1 cellular context compared by ENCODE assay signal in the genomic region with DNA sequence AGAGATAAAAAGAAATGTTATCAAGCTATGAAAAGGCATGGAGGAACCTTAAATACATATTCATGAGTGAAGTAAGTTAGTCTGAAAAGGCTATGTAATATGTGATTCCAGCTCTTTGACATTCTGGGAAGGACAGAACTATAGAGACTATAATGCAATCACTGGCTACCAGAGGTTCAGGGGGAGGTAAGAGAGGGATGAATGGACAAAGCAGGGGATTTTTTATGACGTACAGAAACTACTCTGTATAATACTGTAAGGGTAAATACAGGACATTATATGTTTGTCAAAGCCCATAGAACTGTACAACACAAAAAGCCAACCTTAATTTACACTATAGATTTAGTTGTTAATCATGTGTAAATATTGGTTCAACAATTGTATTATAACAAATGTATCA.
TF ChIP-seq lines count a peak whose summit lies in the region.

No MANE protein-coding gene starts in this region.

TF ChIP-seq in HepG2, 621 proteins besides CTCF, POLR2A, EP300 and RAD21 (continued from another document):
- TF ChIP-seq, protein P1, sequence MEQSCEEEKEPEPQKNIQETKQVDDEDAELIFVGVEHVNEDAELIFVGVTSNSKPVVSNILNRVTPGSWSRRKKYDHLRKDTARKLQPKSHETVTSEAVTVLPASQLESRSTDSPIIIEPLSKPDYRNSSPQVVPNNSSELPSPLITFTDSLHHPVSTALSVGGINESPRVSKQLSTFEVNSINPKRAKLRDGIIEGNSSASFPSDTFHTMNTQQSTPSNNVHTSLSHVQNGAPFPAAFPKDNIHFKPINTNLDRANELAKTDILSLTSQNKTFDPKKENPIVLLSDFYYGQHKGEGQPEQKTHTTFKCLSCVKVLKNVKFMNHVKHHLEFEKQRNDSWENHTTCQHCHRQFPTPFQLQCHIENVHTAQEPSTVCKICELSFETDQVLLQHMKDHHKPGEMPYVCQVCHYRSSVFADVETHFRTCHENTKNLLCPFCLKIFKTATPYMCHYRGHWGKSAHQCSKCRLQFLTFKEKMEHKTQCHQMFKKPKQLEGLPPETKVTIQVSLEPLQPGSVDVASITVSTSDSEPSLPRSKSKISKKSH (CRISPR knock-in tag; IDR thresholded peaks at IDR 0.05; ENCODE audit: borderline replicate concordance), result no peak
- TF ChIP-seq, protein P2, sequence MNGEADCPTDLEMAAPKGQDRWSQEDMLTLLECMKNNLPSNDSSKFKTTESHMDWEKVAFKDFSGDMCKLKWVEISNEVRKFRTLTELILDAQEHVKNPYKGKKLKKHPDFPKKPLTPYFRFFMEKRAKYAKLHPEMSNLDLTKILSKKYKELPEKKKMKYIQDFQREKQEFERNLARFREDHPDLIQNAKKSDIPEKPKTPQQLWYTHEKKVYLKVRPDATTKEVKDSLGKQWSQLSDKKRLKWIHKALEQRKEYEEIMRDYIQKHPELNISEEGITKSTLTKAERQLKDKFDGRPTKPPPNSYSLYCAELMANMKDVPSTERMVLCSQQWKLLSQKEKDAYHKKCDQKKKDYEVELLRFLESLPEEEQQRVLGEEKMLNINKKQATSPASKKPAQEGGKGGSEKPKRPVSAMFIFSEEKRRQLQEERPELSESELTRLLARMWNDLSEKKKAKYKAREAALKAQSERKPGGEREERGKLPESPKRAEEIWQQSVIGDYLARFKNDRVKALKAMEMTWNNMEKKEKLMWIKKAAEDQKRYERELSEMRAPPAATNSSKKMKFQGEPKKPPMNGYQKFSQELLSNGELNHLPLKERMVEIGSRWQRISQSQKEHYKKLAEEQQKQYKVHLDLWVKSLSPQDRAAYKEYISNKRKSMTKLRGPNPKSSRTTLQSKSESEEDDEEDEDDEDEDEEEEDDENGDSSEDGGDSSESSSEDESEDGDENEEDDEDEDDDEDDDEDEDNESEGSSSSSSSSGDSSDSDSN (CRISPR knock-in tag; IDR thresholded peaks at IDR 0.05), result no peak
- TF ChIP-seq, protein P3, sequence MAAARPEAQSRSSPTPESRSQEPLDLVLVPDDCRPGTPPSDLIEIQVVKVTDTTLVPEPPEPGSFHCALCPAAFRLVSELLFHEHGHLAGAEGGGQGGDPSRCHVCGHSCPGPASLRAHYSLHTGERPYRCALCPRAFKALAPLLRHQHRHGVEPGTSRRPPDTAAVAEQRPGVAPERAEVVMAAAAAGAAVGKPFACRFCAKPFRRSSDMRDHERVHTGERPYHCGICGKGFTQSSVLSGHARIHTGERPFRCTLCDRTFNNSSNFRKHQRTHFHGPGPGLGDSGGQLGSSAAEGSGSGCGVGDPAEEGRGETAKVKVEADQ (CRISPR knock-in tag; IDR thresholded peaks at IDR 0.05; ENCODE audit: borderline replicate concordance), result no peak
- TF ChIP-seq ZNF709 (CRISPR knock-in tag; IDR thresholded peaks at IDR 0.05) (no peak), ZNF883 (CRISPR knock-in tag; IDR thresholded peaks at IDR 0.05; ENCODE audit: not compliant biosample characterization) (no peak), RBM22 (optimal IDR thresholded peaks at IDR 0.05; ENCODE audit: low read length) (no peak)
- TF ChIP-seq, protein P4, sequence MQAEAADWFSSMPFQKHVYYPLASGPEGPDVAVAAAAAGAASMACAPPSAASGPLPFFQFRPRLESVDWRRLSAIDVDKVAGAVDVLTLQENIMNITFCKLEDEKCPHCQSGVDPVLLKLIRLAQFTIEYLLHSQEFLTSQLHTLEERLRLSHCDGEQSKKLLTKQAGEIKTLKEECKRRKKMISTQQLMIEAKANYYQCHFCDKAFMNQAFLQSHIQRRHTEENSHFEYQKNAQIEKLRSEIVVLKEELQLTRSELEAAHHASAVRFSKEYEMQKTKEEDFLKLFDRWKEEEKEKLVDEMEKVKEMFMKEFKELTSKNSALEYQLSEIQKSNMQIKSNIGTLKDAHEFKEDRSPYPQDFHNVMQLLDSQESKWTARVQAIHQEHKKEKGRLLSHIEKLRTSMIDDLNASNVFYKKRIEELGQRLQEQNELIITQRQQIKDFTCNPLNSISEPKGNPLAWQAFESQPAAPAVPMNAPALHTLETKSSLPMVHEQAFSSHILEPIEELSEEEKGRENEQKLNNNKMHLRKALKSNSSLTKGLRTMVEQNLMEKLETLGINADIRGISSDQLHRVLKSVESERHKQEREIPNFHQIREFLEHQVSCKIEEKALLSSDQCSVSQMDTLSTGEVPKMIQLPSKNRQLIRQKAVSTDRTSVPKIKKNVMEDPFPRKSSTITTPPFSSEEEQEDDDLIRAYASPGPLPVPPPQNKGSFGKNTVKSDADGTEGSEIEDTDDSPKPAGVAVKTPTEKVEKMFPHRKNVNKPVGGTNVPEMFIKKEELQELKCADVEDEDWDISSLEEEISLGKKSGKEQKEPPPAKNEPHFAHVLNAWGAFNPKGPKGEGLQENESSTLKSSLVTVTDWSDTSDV (CRISPR knock-in tag; IDR thresholded peaks at IDR 0.05), result no peak
- TF ChIP-seq, protein P5, sequence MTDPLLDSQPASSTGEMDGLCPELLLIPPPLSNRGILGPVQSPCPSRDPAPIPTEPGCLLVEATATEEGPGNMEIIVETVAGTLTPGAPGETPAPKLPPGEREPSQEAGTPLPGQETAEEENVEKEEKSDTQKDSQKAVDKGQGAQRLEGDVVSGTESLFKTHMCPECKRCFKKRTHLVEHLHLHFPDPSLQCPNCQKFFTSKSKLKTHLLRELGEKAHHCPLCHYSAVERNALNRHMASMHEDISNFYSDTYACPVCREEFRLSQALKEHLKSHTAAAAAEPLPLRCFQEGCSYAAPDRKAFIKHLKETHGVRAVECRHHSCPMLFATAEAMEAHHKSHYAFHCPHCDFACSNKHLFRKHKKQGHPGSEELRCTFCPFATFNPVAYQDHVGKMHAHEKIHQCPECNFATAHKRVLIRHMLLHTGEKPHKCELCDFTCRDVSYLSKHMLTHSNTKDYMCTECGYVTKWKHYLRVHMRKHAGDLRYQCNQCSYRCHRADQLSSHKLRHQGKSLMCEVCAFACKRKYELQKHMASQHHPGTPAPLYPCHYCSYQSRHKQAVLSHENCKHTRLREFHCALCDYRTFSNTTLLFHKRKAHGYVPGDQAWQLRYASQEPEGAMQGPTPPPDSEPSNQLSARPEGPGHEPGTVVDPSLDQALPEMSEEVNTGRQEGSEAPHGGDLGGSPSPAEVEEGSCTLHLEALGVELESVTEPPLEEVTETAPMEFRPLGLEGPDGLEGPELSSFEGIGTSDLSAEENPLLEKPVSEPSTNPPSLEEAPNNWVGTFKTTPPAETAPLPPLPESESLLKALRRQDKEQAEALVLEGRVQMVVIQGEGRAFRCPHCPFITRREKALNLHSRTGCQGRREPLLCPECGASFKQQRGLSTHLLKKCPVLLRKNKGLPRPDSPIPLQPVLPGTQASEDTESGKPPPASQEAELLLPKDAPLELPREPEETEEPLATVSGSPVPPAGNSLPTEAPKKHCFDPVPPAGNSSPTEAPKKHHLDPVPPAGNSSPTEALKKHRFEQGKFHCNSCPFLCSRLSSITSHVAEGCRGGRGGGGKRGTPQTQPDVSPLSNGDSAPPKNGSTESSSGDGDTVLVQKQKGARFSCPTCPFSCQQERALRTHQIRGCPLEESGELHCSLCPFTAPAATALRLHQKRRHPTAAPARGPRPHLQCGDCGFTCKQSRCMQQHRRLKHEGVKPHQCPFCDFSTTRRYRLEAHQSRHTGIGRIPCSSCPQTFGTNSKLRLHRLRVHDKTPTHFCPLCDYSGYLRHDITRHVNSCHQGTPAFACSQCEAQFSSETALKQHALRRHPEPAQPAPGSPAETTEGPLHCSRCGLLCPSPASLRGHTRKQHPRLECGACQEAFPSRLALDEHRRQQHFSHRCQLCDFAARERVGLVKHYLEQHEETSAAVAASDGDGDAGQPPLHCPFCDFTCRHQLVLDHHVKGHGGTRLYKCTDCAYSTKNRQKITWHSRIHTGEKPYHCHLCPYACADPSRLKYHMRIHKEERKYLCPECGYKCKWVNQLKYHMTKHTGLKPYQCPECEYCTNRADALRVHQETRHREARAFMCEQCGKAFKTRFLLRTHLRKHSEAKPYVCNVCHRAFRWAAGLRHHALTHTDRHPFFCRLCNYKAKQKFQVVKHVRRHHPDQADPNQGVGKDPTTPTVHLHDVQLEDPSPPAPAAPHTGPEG (CRISPR knock-in tag; IDR thresholded peaks at IDR 0.05), result no peak
TF ChIP-seq in HepG2: peak in this region for 0.
